In genomic region chr19:57613941-57614743, GRCh38 we compare ENCODE assay signal across 8 cellular contexts. TPM values are rescaled to one million over a fixed set of nuclear protein-coding genes. Genes with fewer than 3 reads are reported as not detected.
DNase-seq lines count a peak whose midpoint lies in the region; ATAC-seq, FAIRE-seq and TF ChIP-seq lines count a peak whose summit lies in the region.

TSS of gene ZNF134 (plus strand) at chr19:57614242. CDS start at chr19:57619469, 5,227 bp downstream.

- no peak within 1 kb of the TSS for H3K27ac ChIP-seq in PC-9
- peak within 1 kb of the TSS; percentile 78 to 88 (median 85) for H3K27ac ChIP-seq in esophagus squamous epithelium
- no peak within 1 kb of the TSS for H3K27ac ChIP-seq in muscle layer of duodenum (ENCODE audit: low read length)

- peak; percentile 97 for ATAC-seq in GM21447 (IDR thresholded peaks at IDR 0.05; ENCODE audit: unreplicated experiment)
- peak; percentile 100 for ATAC-seq in activated T-cell treated with anti-CD3 and anti-CD28 coated beads, Interleukin-2, amount 50 U/mL, for 4 hours

- intact Hi-C loops in PC-9 (cut with micrococcal nuclease; ENCODE audit: unreplicated experiment) (loop anchor here (1.0 kb wide), 2 partner anchors 19 to 68 kb away; partner anchors contain the start of gene ZNF211), esophagus squamous epithelium (cut with DNase I) (no loop called here)

- H3K79me2 ChIP-seq in PC-9 (ENCODE audit: low read depth) = peaks cover 38% of the 10 kb centered on the region

- peaks cover 48% of the 10 kb centered on the region for H3K36me3 ChIP-seq in PC-9 (ENCODE audit: low read depth)
- H3K36me3 ChIP-seq in esophagus squamous epithelium = peaks cover 26 to 44% (median 31%) of the 10 kb centered on the region in 3 donors
- peaks cover 34 to 41% of the 10 kb centered on the region in 2 donors for H3K36me3 ChIP-seq in muscle layer of duodenum (ENCODE audit: control insufficient read depth in 1 of 2, insufficient read depth in 2 of 2, low read length in 2 of 2)

- BruUV-seq in PC-9 (replicated peaks; lab: Mats Ljungman, UMichigan) = TSS peak; percentile 45

- DNase-seq in D721Med (ENCODE audit: insufficient read length, low spot score) = peak; percentile 96
- DNase-seq in PC-9 = peak; percentile 89
- peak; percentile 84 for DNase-seq in activated T-cell treated with anti-CD3 and anti-CD28 coated beads, Interleukin-2, amount 50 U/mL, for 4 hours
- DNase-seq in esophagus squamous epithelium (lab: John Stamatoyannopoulos, UW) = peak; percentile 39
- peak; percentile 80 for DNase-seq in stimulated activated CD8-positive, alpha-beta memory T cell treated with anti-CD3 and anti-CD28 coated beads, Interleukin-7, amount 100 ng/mL, for 24 hours (ENCODE audit: low read depth)

- H3K4me1 ChIP-seq in PC-9 (replicated peaks; ENCODE audit: insufficient read depth) (no peaks in the 10 kb centered on the region), esophagus squamous epithelium (peaks cover 5 to 23% (median 10%) of the 10 kb centered on the region in 3 donors), muscle layer of duodenum (ENCODE audit: control insufficient read depth in 1 of 2, insufficient read depth in 2 of 2, low read length in 2 of 2) (peaks cover 0 to 8% of the 10 kb centered on the region in 2 donors)

- no peak for TF ChIP-seq POLR2A in esophagus squamous epithelium (IDR thresholded peaks at IDR 0.05)

- CTCF ChIA-PET in PC-9 (lab: Charles Lee) = interaction anchor here (0.6 kb wide), 1 partner anchor 441 kb away, joined by 3 read pairs; no protein-coding TSS in a partner anchor

- H3K27me3 ChIP-seq in PC-9 (ENCODE audit: insufficient read depth, low read depth) (no peaks in the 10 kb centered on the region), esophagus squamous epithelium (no peaks in the 10 kb centered on the region), muscle layer of duodenum (ENCODE audit: low read depth, low read length) (no peaks in the 10 kb centered on the region)

- H3K4me3 Mint-ChIP-seq in IgD-negative memory B cell = peak within 1 kb of the TSS; percentile 91 to 98 (median 96)
- H3K4me3 Mint-ChIP-seq in activated T-cell treated with anti-CD3 and anti-CD28 coated beads, Interleukin-2, amount 50 U/mL, for 4 hours = peak within 1 kb of the TSS; percentile 92

- peak within 1 kb of the TSS; percentile 77 for H3K4me2 ChIP-seq in PC-9

- TF ChIP-seq CTCF in D721Med (IDR thresholded peaks at IDR 0.05; ENCODE audit: insufficient read depth, missing control alignments) = peak; percentile 11
- TF ChIP-seq CTCF in PC-9 (conservative IDR thresholded peaks at IDR 0.05) = peak; percentile 56; the same call in 1 of the 2 replicates
- peak in 5 of 6 experiments; percentile 17 to 45 (median 27) for TF ChIP-seq CTCF in esophagus squamous epithelium (IDR thresholded peaks at IDR 0.05)

- H2AFZ ChIP-seq in PC-9 = peak within 1 kb of the TSS; percentile 97

- no peaks in the 10 kb centered on the region for H3K27me3 Mint-ChIP-seq in IgD-negative memory B cell
- H3K27me3 Mint-ChIP-seq in activated T-cell treated with anti-CD3 and anti-CD28 coated beads, Interleukin-2, amount 50 U/mL, for 4 hours (ENCODE audit: low read depth) = no peaks in the 10 kb centered on the region

- FAIRE-seq in D721Med (lab: Jason Lieb, UNC) = no peak

- H3K4me1 Mint-ChIP-seq in IgD-negative memory B cell = peaks cover 20 to 23% (median 20%) of the 10 kb centered on the region in 3 donors
- peaks cover 27% of the 10 kb centered on the region for H3K4me1 Mint-ChIP-seq in activated T-cell treated with anti-CD3 and anti-CD28 coated beads, Interleukin-2, amount 50 U/mL, for 4 hours (ENCODE audit: low read depth)

- no peaks in the 10 kb centered on the region for H3K9me2 ChIP-seq in PC-9 (ENCODE audit: insufficient read depth)

- H3K27ac Mint-ChIP-seq in IgD-negative memory B cell = peak within 1 kb of the TSS; percentile 85 to 91 (median 86)

- H3F3A ChIP-seq in PC-9 (ENCODE audit: insufficient read depth, low read depth) = no peaks in the 10 kb centered on the region

- H4K20me1 ChIP-seq in PC-9 (ENCODE audit: insufficient read depth) = no peaks in the 10 kb centered on the region

- H3K4me3 ChIP-seq in PC-9 = peak within 1 kb of the TSS; percentile 85
- peak within 1 kb of the TSS; percentile 88 to 99 (median 98) for H3K4me3 ChIP-seq in esophagus squamous epithelium
- peak within 1 kb of the TSS; percentile 90 to 99 for H3K4me3 ChIP-seq in muscle layer of duodenum (ENCODE audit: low read depth in 1 of 2, low read length in 2 of 2)

- H3K9me3 ChIP-seq in PC-9 (ENCODE audit: insufficient read depth, low read depth) (peaks cover 42% of the 10 kb centered on the region), esophagus squamous epithelium (peaks cover 5 to 69% (median 47%) of the 10 kb centered on the region in 3 donors), muscle layer of duodenum (ENCODE audit: control insufficient read depth in 1 of 2, low read length in 2 of 2) (peaks cover 41 to 50% of the 10 kb centered on the region in 2 donors)

- peaks cover 37% of the 10 kb centered on the region for H3K36me3 Mint-ChIP-seq in IgD-negative memory B cell
- peaks cover 46% of the 10 kb centered on the region for H3K36me3 Mint-ChIP-seq in activated T-cell treated with anti-CD3 and anti-CD28 coated beads, Interleukin-2, amount 50 U/mL, for 4 hours (ENCODE audit: insufficient read depth)

- H3K9me3 Mint-ChIP-seq in IgD-negative memory B cell = peaks cover 28 to 38% (median 32%) of the 10 kb centered on the region in 3 donors
- peaks cover 45% of the 10 kb centered on the region for H3K9me3 Mint-ChIP-seq in activated T-cell treated with anti-CD3 and anti-CD28 coated beads, Interleukin-2, amount 50 U/mL, for 4 hours

- POLR2A ChIA-PET in PC-9 (lab: Charles Lee; ENCODE audit: unreplicated experiment) = interaction anchor here (0.6 kb wide), 1 partner anchor 67 kb away, joined by 5 read pairs; no protein-coding TSS in a partner anchor

- WGBS in esophagus squamous epithelium, 2 donors = 3 to 25% methylated on average over 4 to 5 of the region's 64 CpGs

RNA-seq across cellular contexts. Expression of gene ZNF134, which starts in this region (rescaled TPM):
- polyA plus RNA-seq in IgD-negative memory B cell = 13.5 TPM
- 16.5 and 19.1 TPM in 2 replicates for total RNA-seq in PC-9 (2021)
- 10 to 100 TPM; 13.7 to 18.9 (median 13.7) TPM for total RNA-seq in activated T-cell treated with anti-CD3 and anti-CD28 coated beads, Interleukin-2, amount 50 U/mL, for 4 hours
- total RNA-seq in esophagus squamous epithelium = 10 to 100 TPM in 2 of 4 donors, 1 to 10 TPM in 2; 7.5 to 14.9 (median 10.4) TPM

Comparison
In these comparisons a context has a peak if more than half of its experiments do, and no peak if none do; other contexts are left out.
1. DNase-seq: peak in every context shown above with its lines; median percentile 96 in D721Med; 89 in PC-9; 84 in activated T-cell treated with anti-CD3 and anti-CD28 coated beads, Interleukin-2, amount 50 U/mL, for 4 hours; 80 in stimulated activated CD8-positive, alpha-beta memory T cell treated with anti-CD3 and anti-CD28 coated beads, Interleukin-7, amount 100 ng/mL, for 24 hours; 39 in esophagus squamous epithelium.
2. H3K27ac ChIP-seq: peak in esophagus squamous epithelium (4 of 4); none in PC-9 (single experiment) and muscle layer of duodenum (single experiment).
3. Peak in every context shown above with its lines, with median percentiles within 50 percentile points of each other: CTCF ChIP-seq and H3K4me3 ChIP-seq.